In genomic region chr2:86719637-86720540, GRCh38 we compare ENCODE assay signal across 8 cellular contexts. TPM values are rescaled to one million over a fixed set of nuclear protein-coding genes. Genes with fewer than 3 reads are reported as not detected.
DNase-seq lines count a peak whose midpoint lies in the region; ATAC-seq and TF ChIP-seq lines count a peak whose summit lies in the region.
"Not testable (repeated sequence)": the region's sequence is repeated elsewhere in the genome, so short reads cannot be mapped to it uniquely, and the experiment has no call there.

RMND5A (plus strand) TSS chr2:86720291; CDS start chr2:86720668, 377 bp downstream.

- H3K36me3 ChIP-seq in RWPE2 (ENCODE audit: low read depth); esophagus squamous epithelium; muscle layer of duodenum (ENCODE audit: control insufficient read depth in 1 of 2, insufficient read depth in 2 of 2, low read length in 2 of 2): not testable (repeated sequence)

- H3K4me1 Mint-ChIP-seq in activated T-helper 1 cell treated with anti-CD3 and anti-CD28 coated beads, Interleukin-12 subunit alpha, Interleukin-12 subunit beta, Interleukin-2, Interleukin-4 antibody, amounts not matched to agents 30 ng/mL and 10 ng/mL and 1 ng/mL, durations not matched to agents 14 hours and 24 hours and 36 hours (ENCODE audit: low read depth): peaks cover 10% of the 10 kb centered on the region

- not testable (repeated sequence) for H3K27me3 ChIP-seq in RWPE2 (ENCODE audit: insufficient read depth, poor library complexity, severe bottlenecking); esophagus squamous epithelium; muscle layer of duodenum (ENCODE audit: low read depth, low read length)

- H3K4me3 ChIP-seq in RWPE2 (ENCODE audit: severe bottlenecking): peak within 1 kb of the TSS; percentile 43
- peak within 1 kb of the TSS; percentile 63 to 82 (median 70) for H3K4me3 ChIP-seq in esophagus squamous epithelium
- peak within 1 kb of the TSS; percentile 42 to 67 for H3K4me3 ChIP-seq in muscle layer of duodenum (ENCODE audit: low read depth in 1 of 2, low read length in 2 of 2)

- H3K27ac Mint-ChIP-seq in activated T-helper 1 cell treated with anti-CD3 and anti-CD28 coated beads, Interleukin-12 subunit alpha, Interleukin-12 subunit beta, Interleukin-2, Interleukin-4 antibody, amounts not matched to agents 30 ng/mL and 10 ng/mL and 1 ng/mL, durations not matched to agents 14 hours and 24 hours and 36 hours: peak within 1 kb of the TSS; percentile 73

- H3K9me3 Mint-ChIP-seq in activated T-helper 1 cell treated with anti-CD3 and anti-CD28 coated beads, Interleukin-12 subunit alpha, Interleukin-12 subunit beta, Interleukin-2, Interleukin-4 antibody, amounts not matched to agents 30 ng/mL and 10 ng/mL and 1 ng/mL, durations not matched to agents 14 hours and 24 hours and 36 hours: not testable (repeated sequence)

- not testable (repeated sequence) for H3K27me3 Mint-ChIP-seq in activated T-helper 1 cell treated with anti-CD3 and anti-CD28 coated beads, Interleukin-12 subunit alpha, Interleukin-12 subunit beta, Interleukin-2, Interleukin-4 antibody, amounts not matched to agents 30 ng/mL and 10 ng/mL and 1 ng/mL, durations not matched to agents 14 hours and 24 hours and 36 hours (ENCODE audit: insufficient read depth)

- DNase-seq in DMS53 (lab: John Stamatoyannopoulos, UW): peak; percentile 99
- DNase-seq in KG1 (lab: John Stamatoyannopoulos, UW): peak; percentile 52
- DNase-seq in RWPE2 (ENCODE audit: low spot score): peak; percentile 92
- peak; percentile 90 for DNase-seq in activated T-helper 1 cell treated with anti-CD3 and anti-CD28 coated beads, Interleukin-12 subunit alpha, Interleukin-12 subunit beta, Interleukin-2, Interleukin-4 antibody, amounts not matched to agents 30 ng/mL and 10 ng/mL and 1 ng/mL, durations not matched to agents 14 hours and 24 hours and 36 hours (ENCODE audit: low spot score)
- DNase-seq in esophagus squamous epithelium (lab: John Stamatoyannopoulos, UW): peak; percentile 78
- peak; percentile 94 for DNase-seq in stimulated activated CD8-positive, alpha-beta memory T cell treated with anti-CD3 and anti-CD28 coated beads, Interleukin-4, amount 100 ng/mL, for 48 hours

- intact Hi-C loops in activated T-helper 1 cell treated with anti-CD3 and anti-CD28 coated beads, Interleukin-12 subunit alpha, Interleukin-12 subunit beta, Interleukin-2, Interleukin-4 antibody, amounts not matched to agents 30 ng/mL and 10 ng/mL and 1 ng/mL, durations not matched to agents 14 hours and 24 hours and 36 hours (cut with micrococcal nuclease); esophagus squamous epithelium (cut with DNase I): not testable (repeated sequence)

- WGBS in esophagus squamous epithelium, 2 donors: 0% methylated on average over 2 of the region's 95 CpGs; no CpG with 5 or more reads in 1 of the 2 donors

- peak within 1 kb of the TSS; percentile 87 for H3K4me3 Mint-ChIP-seq in activated T-helper 1 cell treated with anti-CD3 and anti-CD28 coated beads, Interleukin-12 subunit alpha, Interleukin-12 subunit beta, Interleukin-2, Interleukin-4 antibody, amounts not matched to agents 30 ng/mL and 10 ng/mL and 1 ng/mL, durations not matched to agents 14 hours and 24 hours and 36 hours

- not testable (repeated sequence) for H3K4me1 ChIP-seq in RWPE2 (ENCODE audit: insufficient read depth, poor library complexity, severe bottlenecking); esophagus squamous epithelium; muscle layer of duodenum (ENCODE audit: control insufficient read depth in 1 of 2, insufficient read depth in 2 of 2, low read length in 2 of 2)

- not testable (repeated sequence) for H3K36me3 Mint-ChIP-seq in activated T-helper 1 cell treated with anti-CD3 and anti-CD28 coated beads, Interleukin-12 subunit alpha, Interleukin-12 subunit beta, Interleukin-2, Interleukin-4 antibody, amounts not matched to agents 30 ng/mL and 10 ng/mL and 1 ng/mL, durations not matched to agents 14 hours and 24 hours and 36 hours (ENCODE audit: low read depth)

- peak; percentile 92 for ATAC-seq in GM21619 (IDR thresholded peaks at IDR 0.05; ENCODE audit: unreplicated experiment)
- peak; percentile 95 for ATAC-seq in RWPE2 (ENCODE audit: low read depth)

- not testable (repeated sequence) for TF ChIP-seq CTCF in RWPE2 (IDR thresholded peaks at IDR 0.05; ENCODE audit: poor library complexity, severe bottlenecking)
- peak in 1 of 6 experiments; percentile 7 for TF ChIP-seq CTCF in esophagus squamous epithelium (IDR thresholded peaks at IDR 0.05)

- H3K27ac ChIP-seq in RWPE2 (ENCODE audit: poor library complexity, severe bottlenecking): peak within 1 kb of the TSS; percentile 49
- H3K27ac ChIP-seq in esophagus squamous epithelium: peak within 1 kb of the TSS; percentile 86 to 96 (median 94)
- H3K27ac ChIP-seq in muscle layer of duodenum (ENCODE audit: low read length): not testable (repeated sequence)

- H3K9me3 ChIP-seq in RWPE2 (ENCODE audit: severe bottlenecking); esophagus squamous epithelium; muscle layer of duodenum (ENCODE audit: control insufficient read depth in 1 of 2, low read length in 2 of 2): not testable (repeated sequence)

- peak in 3 of 4 donors; percentile 53 to 91 (median 75) for TF ChIP-seq POLR2A in esophagus squamous epithelium (IDR thresholded peaks at IDR 0.05)

RNA-seq across cellular contexts. Expression of gene RMND5A, which starts in this region (rescaled TPM):
- total RNA-seq in activated T-helper 1 cell treated with anti-CD3 and anti-CD28 coated beads, Interleukin-12 subunit alpha, Interleukin-12 subunit beta, Interleukin-2, Interleukin-4 antibody, amounts not matched to agents 30 ng/mL and 10 ng/mL and 1 ng/mL, durations not matched to agents 14 hours and 24 hours and 36 hours: 42.0 and 44.5 TPM in 2 replicates
- total RNA-seq in esophagus squamous epithelium: 10 to 100 TPM; 36.0 to 65.4 (median 48.7) TPM
